ENCODE assay signal across 8 cellular contexts in the genomic region with DNA sequence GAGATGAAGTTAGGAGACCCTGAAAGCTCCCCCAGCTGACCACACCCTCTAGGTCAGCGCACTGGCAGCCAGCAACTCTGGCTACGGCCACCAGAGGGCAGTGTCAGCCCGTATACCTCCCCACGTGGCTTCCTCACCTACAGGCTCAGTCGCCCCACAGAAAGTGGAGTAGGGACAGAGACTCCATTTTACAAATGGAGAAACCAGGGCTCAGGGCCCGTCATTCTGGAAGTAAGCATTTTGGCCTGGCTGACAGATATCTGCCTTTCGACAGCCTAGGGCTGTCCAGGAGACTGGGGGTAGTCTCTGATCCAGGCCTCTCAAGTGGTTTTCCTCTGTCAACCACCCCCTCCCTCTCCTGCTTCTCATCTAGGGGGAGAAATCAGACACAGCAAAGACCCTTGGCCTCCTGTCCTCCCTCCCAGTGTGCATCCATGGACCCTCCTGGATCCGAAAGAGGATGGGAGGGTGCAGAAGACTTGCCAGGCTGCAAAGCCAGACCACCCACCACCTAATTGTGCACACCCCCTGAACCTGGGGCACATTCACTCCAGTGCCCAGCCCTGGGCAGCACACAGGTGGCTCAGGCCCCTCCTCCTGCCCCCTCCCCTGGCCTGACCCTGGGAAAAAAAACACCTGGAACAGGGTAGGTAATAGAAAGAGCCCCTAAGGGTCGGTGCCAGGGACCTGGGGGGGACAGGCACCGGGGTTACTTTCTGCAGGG. TPM values are rescaled to one million over a fixed set of nuclear protein-coding genes. Genes with fewer than 3 reads are reported as not detected.
DNase-seq lines count a peak whose midpoint lies in the region; ATAC-seq and TF ChIP-seq lines count a peak whose summit lies in the region.

No MANE protein-coding gene starts in this region.

- 27 to 30% (median 29%) methylated on average over 10 of the region's 10 CpGs for WGBS in psoas muscle, 3 donors

- peaks cover 0 to 12% (median 4%) of the 10 kb centered on the region in 3 donors for H3K4me1 Mint-ChIP-seq in T-cell
- peaks cover 6% of the 10 kb centered on the region for H3K4me1 Mint-ChIP-seq in activated naive CD8-positive, alpha-beta T cell treated with anti-CD3 and anti-CD28 coated beads, Interleukin-2, amount 50 U/mL, for 24 hours

- no peak overlapping the region for H3K27ac Mint-ChIP-seq in T-cell
- no peak overlapping the region for H3K27ac Mint-ChIP-seq in activated naive CD8-positive, alpha-beta T cell treated with anti-CD3 and anti-CD28 coated beads, Interleukin-2, amount 50 U/mL, for 24 hours

- peaks cover 29 to 39% of the 10 kb centered on the region in 2 donors for H3K27me3 Mint-ChIP-seq in T-cell
- H3K27me3 Mint-ChIP-seq in activated naive CD8-positive, alpha-beta T cell treated with anti-CD3 and anti-CD28 coated beads, Interleukin-2, amount 50 U/mL, for 24 hours = peaks cover 33% of the 10 kb centered on the region

- intact Hi-C loops in left ventricle myocardium inferior (cut with micrococcal nuclease) = loop anchor here (2.0 kb wide), 1 partner anchor 63 kb away; no protein-coding TSS in a partner anchor
- intact Hi-C loops in psoas muscle (cut with DNase I) = loop anchor here (1.0 to 10.0 kb wide), 2 partner anchors 63 to 147 kb away; no protein-coding TSS in a partner anchor

- CTCF ChIA-PET in T-cell (lab: Charles Lee) = interaction anchor here (0.6 to 1.4 kb wide), 6 partner anchors 59 to 323 kb away, joined by 3 to 10 read pairs (median 5); a partner anchor contains a TSS

- no peaks in the 10 kb centered on the region for H3K36me3 ChIP-seq in left ventricle myocardium inferior
- no peaks in the 10 kb centered on the region for H3K36me3 ChIP-seq in psoas muscle (ENCODE audit: insufficient read depth in 1 of 2, low read depth in 1 of 2)

- H3K36me3 Mint-ChIP-seq in T-cell = no peaks in the 10 kb centered on the region
- H3K36me3 Mint-ChIP-seq in activated naive CD8-positive, alpha-beta T cell treated with anti-CD3 and anti-CD28 coated beads, Interleukin-2, amount 50 U/mL, for 24 hours (ENCODE audit: low read depth) = no peaks in the 10 kb centered on the region

- H3K9me3 ChIP-seq in left ventricle myocardium inferior (replicated peaks) (no peaks in the 10 kb centered on the region), psoas muscle (no peaks in the 10 kb centered on the region)

- DNase-seq in AG09319 (ENCODE audit: extremely low read depth, low read depth) (peak; percentile 46), NCI-H1105 (lab: John Stamatoyannopoulos, UW) (peak; percentile 68), T-cell (peak; percentile 38 to 80 (median 69)), left ventricle myocardium inferior (peak; percentile 77), psoas muscle (peak; percentile 75 to 89)
- peak; percentile 84 for DNase-seq in activated naive CD8-positive, alpha-beta T cell treated with anti-CD3 and anti-CD28 coated beads, Interleukin-2, amount 50 U/mL, for 24 hours

- ATAC-seq in GM19324 (IDR thresholded peaks at IDR 0.05; ENCODE audit: low FRiP score, unreplicated experiment) (peak; percentile 70), T-cell (replicated peaks in 1 of 4) (peak; percentile 83 to 94 (median 90)), psoas muscle (peak; percentile 90 to 96 (median 95)), HG03095 (IDR thresholded peaks at IDR 0.05; ENCODE audit: unreplicated experiment) (no peak)
- peak; percentile 88 for ATAC-seq in activated naive CD8-positive, alpha-beta T cell treated with anti-CD3 and anti-CD28 coated beads, Interleukin-2, amount 50 U/mL, for 24 hours

- POLR2A ChIA-PET in T-cell (lab: Charles Lee) = no interaction called here

- H3K9me3 Mint-ChIP-seq in T-cell = no peaks in the 10 kb centered on the region
- H3K9me3 Mint-ChIP-seq in activated naive CD8-positive, alpha-beta T cell treated with anti-CD3 and anti-CD28 coated beads, Interleukin-2, amount 50 U/mL, for 24 hours = no peaks in the 10 kb centered on the region

- no peak overlapping the region for H3K27ac ChIP-seq in left ventricle myocardium inferior (replicated peaks)
- no peak overlapping the region for H3K27ac ChIP-seq in psoas muscle

- peak; percentile 93 for TF ChIP-seq CTCF in AG09319 (IDR thresholded peaks at IDR 0.05; ENCODE audit: low read depth, low read length)
- peak; percentile 99 for TF ChIP-seq CTCF in left ventricle myocardium inferior (IDR thresholded peaks at IDR 0.05; ENCODE audit: borderline replicate concordance)
- TF ChIP-seq CTCF in psoas muscle (IDR thresholded peaks at IDR 0.05) = peak; percentile 99

- H3K4me1 ChIP-seq in left ventricle myocardium inferior = peaks cover 27% of the 10 kb centered on the region
- peaks cover 19% of the 10 kb centered on the region for H3K4me1 ChIP-seq in psoas muscle

- H3K4me3 ChIP-seq in left ventricle myocardium inferior (no peak overlapping the region), psoas muscle (no peak overlapping the region)

- H3K27me3 ChIP-seq in left ventricle myocardium inferior (ENCODE audit: low read depth) (peaks cover 47% of the 10 kb centered on the region), psoas muscle (ENCODE audit: insufficient read depth in 3 of 3, low read length in 2 of 3) (peaks cover 0 to 45% (median 10%) of the 10 kb centered on the region in 3 donors)

- no peak overlapping the region for H3K4me3 Mint-ChIP-seq in T-cell
- H3K4me3 Mint-ChIP-seq in activated naive CD8-positive, alpha-beta T cell treated with anti-CD3 and anti-CD28 coated beads, Interleukin-2, amount 50 U/mL, for 24 hours = no peak overlapping the region

RNA-seq across cellular contexts. Expression of a gene that starts 3.8 kb away (rescaled TPM):
- total RNA-seq in T-cell (under 1 TPM in 3 of 5 donors, not detected in 2; 0.49 to 0.63 (median 0.53) TPM), left ventricle myocardium inferior (0.14 TPM), psoas muscle (under 1 TPM in 2 of 4 donors, not detected in 2; 0.06 to 0.14 TPM)
- under 1 TPM; under 0.01 to 0.03 (median 0.01) TPM for polyA plus RNA-seq in psoas muscle

RNA-seq across cellular contexts. Expression of a gene that starts 26.1 kb away (rescaled TPM):
- not detected for total RNA-seq in T-cell
- total RNA-seq in left ventricle myocardium inferior = not detected
- not detected for total RNA-seq in psoas muscle
- polyA plus RNA-seq in psoas muscle = not detected

RNA-seq across cellular contexts. Expression of a gene that starts 48.3 kb away (rescaled TPM):
- total RNA-seq in T-cell (1 to 10 TPM; 1.1 to 4.8 (median 3.4) TPM), left ventricle myocardium inferior (160 TPM), psoas muscle (10 to 100 TPM; 19.4 to 55.0 (median 43.5) TPM)
- polyA plus RNA-seq in psoas muscle = 10 to 100 TPM in 2 of 3 donors, 1 to 10 TPM in 1; 9.4 to 30.3 (median 25.8) TPM

RNA-seq across cellular contexts. Expression of a gene that starts 49.6 kb away (rescaled TPM):
- total RNA-seq in T-cell (1,000 to 10,000 TPM in 2 of 5 donors, 100 to 1,000 TPM in 3; 962 to 2,431 (median 988) TPM), left ventricle myocardium inferior (1,125 TPM), psoas muscle (1,000 to 10,000 TPM; 1,399 to 2,094 (median 1,752) TPM)
- polyA plus RNA-seq in psoas muscle = 1,000 to 10,000 TPM; 1,437 to 2,724 (median 2,114) TPM
